Comparison of ENCODE assay signal across 16 cellular contexts in the genomic region with DNA sequence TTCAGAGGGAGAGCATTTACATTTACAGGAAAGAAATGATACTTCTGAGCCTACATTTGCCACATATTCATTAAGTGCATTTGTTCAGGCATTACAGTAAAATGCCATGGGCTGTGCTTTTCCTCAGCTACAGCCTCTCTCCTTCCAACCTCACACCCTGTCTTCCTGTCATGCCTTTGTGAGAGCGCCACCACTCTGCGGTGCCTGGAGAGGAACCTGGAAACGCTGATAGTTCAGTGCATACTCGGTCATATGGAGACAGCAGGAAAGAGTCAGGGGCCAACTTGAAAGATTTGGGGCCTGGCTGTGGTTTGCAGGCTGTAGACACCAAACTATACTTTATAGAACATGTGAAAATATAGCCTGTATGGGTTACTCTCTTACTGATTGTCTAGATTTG. TPM values are rescaled to one million over a fixed set of nuclear protein-coding genes. Genes with fewer than 3 reads are reported as not detected.
DNase-seq lines count a peak whose midpoint lies in the region; ATAC-seq, FAIRE-seq and TF ChIP-seq lines count a peak whose summit lies in the region.
"Had no signal": no experiment of that assay in that cellular context is flagged by ENCODE, and none has a peak within 500 bp of the region (broad histone marks: within the 10 kb centered on the region; RNA-seq: fewer than 3 reads in every experiment).

No MANE protein-coding gene starts in this region.

- H3F3A ChIP-seq in Loucy (ENCODE audit: low read depth) = no peaks in the 10 kb centered on the region

- H3K27me3 Mint-ChIP-seq in activated CD4-positive, alpha-beta T cell treated with anti-CD3 and anti-CD28 coated beads for 36 hours = no peaks in the 10 kb centered on the region
- no peaks in the 10 kb centered on the region for H3K27me3 Mint-ChIP-seq in naive thymus-derived CD8-positive, alpha-beta T cell
- H3K27me3 Mint-ChIP-seq: stimulated activated memory B cell treated with anti-CD40 and anti-IgM and Interleukin-4, amounts not matched to agents 10 μg/mL and 1 μg/mL and 100 μg/mL, for 72 hours had no signal

- no peak overlapping the region for H3K4me3 Mint-ChIP-seq in activated CD4-positive, alpha-beta T cell treated with anti-CD3 and anti-CD28 coated beads for 36 hours
- H3K4me3 Mint-ChIP-seq in naive thymus-derived CD8-positive, alpha-beta T cell = peak overlapping the region in 2 of 10 donors; percentile 22 to 54
- H3K4me3 Mint-ChIP-seq: activated T-cell treated with anti-CD3 and anti-CD28 coated beads, Interleukin-2, amount 50 U/mL, for 4 hours; stimulated activated memory B cell treated with anti-CD40 and anti-IgM and Interleukin-4, amounts not matched to agents 10 μg/mL and 1 μg/mL and 100 μg/mL, for 72 hours had no signal

- H3K9ac ChIP-seq in Loucy (ENCODE audit: low read depth, low read length, poor library complexity, severe bottlenecking) (no peak overlapping the region), kidney (ENCODE audit: low read length in 2 of 2) (no peak overlapping the region)

- peak; percentile 52 for DNase-seq in activated CD4-positive, alpha-beta T cell treated with anti-CD3 and anti-CD28 coated beads for 36 hours
- no peak for DNase-seq in activated CD4-positive, alpha-beta T cell treated with anti-CD3 and anti-CD28 coated beads, Interleukin-2, amount 50 U/mL, for 1 hour
- peak; percentile 56 for DNase-seq in ecto neural progenitor cell (ENCODE audit: low spot score)
- peak in 3 of 10 donors; percentile 24 to 26 (median 25) for DNase-seq in naive thymus-derived CD8-positive, alpha-beta T cell
- no peak for DNase-seq in kidney
- no peak for DNase-seq in GM20000 (ENCODE audit: low spot score)
- DNase-seq: activated T-cell treated with anti-CD3 and anti-CD28 coated beads, Interleukin-2, amount 50 U/mL, for 4 hours; central memory CD4-positive, alpha-beta T cell; DMS79 treated with DMSO at 0.1 percent for 48 hours; left lung; ovary; RPMI8226 had no signal

- POLR2A ChIA-PET in activated CD4-positive, alpha-beta T cell treated with anti-CD3 and anti-CD28 coated beads for 36 hours (lab: Charles Lee) = interaction anchor here (0.6 kb wide), 1 partner anchor 21 kb away, joined by 8 read pairs; no protein-coding TSS in a partner anchor
- POLR2A ChIA-PET in naive thymus-derived CD8-positive, alpha-beta T cell (lab: Charles Lee) = interaction anchor here (0.6 to 2.7 kb wide), 4 partner anchors 13 to 72 kb away, joined by 3 to 11 read pairs (median 4); no protein-coding TSS in a partner anchor

- no peak overlapping the region for H2AFZ ChIP-seq in Loucy (ENCODE audit: low read length)

- no peak for TF ChIP-seq POLR2A in GM18505 (IDR thresholded peaks at IDR 0.05; ENCODE audit: borderline replicate concordance, extremely low read depth, insufficient read depth, insufficient read length)

- peak; percentile 78 for TF ChIP-seq CTCF in Loucy (conservative IDR thresholded peaks at IDR 0.05; ENCODE audit: low read length)
- no peak for TF ChIP-seq CTCF in kidney (IDR thresholded peaks at IDR 0.05; ENCODE audit: borderline replicate concordance, extremely low read depth, insufficient read depth)
- no peak for TF ChIP-seq CTCF in GM20000 (IDR thresholded peaks at IDR 0.05; ENCODE audit: extremely low read depth, missing control alignments)

- peak; percentile 77 for ATAC-seq in activated CD4-positive, alpha-beta T cell treated with anti-CD3 and anti-CD28 coated beads for 36 hours
- peak; percentile 56 to 62 for ATAC-seq in naive thymus-derived CD8-positive, alpha-beta T cell
- no peak for ATAC-seq in GM18505 (IDR thresholded peaks at IDR 0.05; ENCODE audit: unreplicated experiment)
- ATAC-seq: activated T-cell treated with anti-CD3 and anti-CD28 coated beads, Interleukin-2, amount 50 U/mL, for 4 hours; left lung; stimulated activated memory B cell treated with anti-CD40 and anti-IgM and Interleukin-4, amounts not matched to agents 10 μg/mL and 1 μg/mL and 100 μg/mL, for 72 hours had no signal

- H3K36me3 ChIP-seq in Loucy (ENCODE audit: insufficient read depth, low read length) (peaks cover 33% of the 10 kb centered on the region; the same call in 1 of the 2 replicates), kidney (ENCODE audit: control insufficient read depth in 1 of 2, insufficient read depth in 2 of 2, low read length in 2 of 2) (peaks cover 0 to 6% of the 10 kb centered on the region in 2 donors)
- H3K36me3 ChIP-seq: ovary had no signal

- intact Hi-C loops in activated CD4-positive, alpha-beta T cell treated with anti-CD3 and anti-CD28 coated beads for 36 hours (cut with DNase I, micrococcal nuclease) = no loop called here
- intact Hi-C loops in kidney (cut with DNase I) = no loop called here

- peaks cover 67% of the 10 kb centered on the region for H3K36me3 Mint-ChIP-seq in activated CD4-positive, alpha-beta T cell treated with anti-CD3 and anti-CD28 coated beads for 36 hours (ENCODE audit: low read depth)
- peaks cover 6 to 80% (median 41%) of the 10 kb centered on the region in 3 donors for H3K36me3 Mint-ChIP-seq in naive thymus-derived CD8-positive, alpha-beta T cell

- no peak overlapping the region for H3K4me2 ChIP-seq in Loucy (ENCODE audit: low read depth, low read length, poor library complexity, severe bottlenecking)

- H3K4me1 Mint-ChIP-seq in activated CD4-positive, alpha-beta T cell treated with anti-CD3 and anti-CD28 coated beads for 36 hours = peaks cover 45% of the 10 kb centered on the region
- peaks cover 9 to 51% (median 33%) of the 10 kb centered on the region in 4 donors for H3K4me1 Mint-ChIP-seq in naive thymus-derived CD8-positive, alpha-beta T cell

- no peak for FAIRE-seq in kidney (lab: Jason Lieb, UNC)
- FAIRE-seq: TTC549 had no signal

- H3K27ac ChIP-seq in kidney (ENCODE audit: low read depth in 2 of 2, low read length in 2 of 2) = no peak overlapping the region
- H3K27ac ChIP-seq: left lung, ovary had no signal

- no peaks in the 10 kb centered on the region for H3K9me3 ChIP-seq in Loucy (ENCODE audit: insufficient read depth, low read depth, low read length)
- no peaks in the 10 kb centered on the region for H3K9me3 ChIP-seq in kidney (ENCODE audit: control insufficient read depth in 1 of 2, low read length in 2 of 2)
- H3K9me3 ChIP-seq: left lung, ovary had no signal

- no peaks in the 10 kb centered on the region for H3K79me2 ChIP-seq in Loucy (ENCODE audit: insufficient read depth, low read length)

- no peaks in the 10 kb centered on the region for H3K27me3 ChIP-seq in Loucy (ENCODE audit: insufficient read depth, low read length, poor library complexity, severe bottlenecking)
- H3K27me3 ChIP-seq: left lung, ovary had no signal

- H3K4me3 ChIP-seq in Loucy (ENCODE audit: low read length, poor library complexity, severe bottlenecking) (no peak overlapping the region), kidney (ENCODE audit: low read length in 2 of 2) (no peak overlapping the region)
- H3K4me3 ChIP-seq: left lung, ovary had no signal

- H3K4me1 ChIP-seq in Loucy (ENCODE audit: insufficient read depth, low read length, poor library complexity, severe bottlenecking) (peaks cover 9% of the 10 kb centered on the region), kidney (ENCODE audit: control insufficient read depth in 1 of 2, insufficient read depth in 1 of 2, low read depth in 1 of 2, low read length in 2 of 2) (no peaks in the 10 kb centered on the region)
- H3K4me1 ChIP-seq: left lung had no signal

- H3K9me3 Mint-ChIP-seq in activated CD4-positive, alpha-beta T cell treated with anti-CD3 and anti-CD28 coated beads for 36 hours (ENCODE audit: low read depth) = no peaks in the 10 kb centered on the region
- H3K9me3 Mint-ChIP-seq in naive thymus-derived CD8-positive, alpha-beta T cell = no peaks in the 10 kb centered on the region
- H3K9me3 Mint-ChIP-seq: activated T-cell treated with anti-CD3 and anti-CD28 coated beads, Interleukin-2, amount 50 U/mL, for 4 hours; stimulated activated memory B cell treated with anti-CD40 and anti-IgM and Interleukin-4, amounts not matched to agents 10 μg/mL and 1 μg/mL and 100 μg/mL, for 72 hours had no signal

- H3K9me2 ChIP-seq in Loucy (replicated peaks; ENCODE audit: low read depth, low read length) = no peaks in the 10 kb centered on the region

- H3K27ac Mint-ChIP-seq in activated CD4-positive, alpha-beta T cell treated with anti-CD3 and anti-CD28 coated beads for 36 hours = peak overlapping the region; percentile 31
- H3K27ac Mint-ChIP-seq in naive thymus-derived CD8-positive, alpha-beta T cell = peak overlapping the region in 8 of 10 donors; percentile 3 to 83 (median 72)

- no peaks in the 10 kb centered on the region for H4K20me1 ChIP-seq in Loucy (ENCODE audit: insufficient read depth, low read length, poor library complexity, severe bottlenecking)

- CTCF ChIA-PET in activated CD4-positive, alpha-beta T cell treated with anti-CD3 and anti-CD28 coated beads for 36 hours (lab: Charles Lee) = interaction anchor here (0.7 to 1.3 kb wide), 3 partner anchors 9 to 112 kb away, joined by 3 to 5 read pairs (median 4); no protein-coding TSS in a partner anchor

RNA-seq across cellular contexts. Expression of gene NFKB1, which starts 40.5 kb away (rescaled TPM):
- total RNA-seq in activated CD4-positive, alpha-beta T cell treated with anti-CD3 and anti-CD28 coated beads for 36 hours = 100 to 1,000 TPM; 167 to 174 TPM
- total RNA-seq in naive thymus-derived CD8-positive, alpha-beta T cell = 100 to 1,000 TPM in 1 of 2 experiments, 10 to 100 TPM in 1; 91.5 to 101 TPM
- 10 to 100 TPM; 27.5 to 82.2 (median 32.4) TPM for polyA plus RNA-seq in naive thymus-derived CD8-positive, alpha-beta T cell
- total RNA-seq in kidney = 56.9 TPM
- 10.1 TPM for polyA plus RNA-seq in kidney (ENCODE audit: insufficient read depth, low read depth, low replicate concordance)

Comparison
In these comparisons a context has a peak if more than half of its experiments do, and no peak if none do; other contexts are left out.
1. DNase-seq: peak in activated CD4-positive, alpha-beta T cell treated with anti-CD3 and anti-CD28 coated beads for 36 hours (single experiment) and ecto neural progenitor cell (single experiment); none in activated CD4-positive, alpha-beta T cell treated with anti-CD3 and anti-CD28 coated beads, Interleukin-2, amount 50 U/mL, for 1 hour (single experiment), kidney (single experiment) and GM20000 (single experiment).